8 cellular contexts compared by ENCODE assay signal in genomic region chr15:42608110-42608531, GRCh38. TPM values are rescaled to one million over a fixed set of nuclear protein-coding genes. Genes with fewer than 3 reads are reported as not detected.
A peak's percentile ranks its signal among the peaks of the same experiment; 100 is the strongest.
DNase-seq lines count a peak whose midpoint lies in the region; ATAC-seq, FAIRE-seq and TF ChIP-seq lines count a peak whose summit lies in the region.

No MANE protein-coding gene starts in this region.

- no peaks in the 10 kb centered on the region for H3K9me3 Mint-ChIP-seq in stimulated activated effector memory CD8-positive, alpha-beta T cell treated with anti-CD3 and anti-CD28 coated beads, Interleukin-12 subunit alpha, Interleukin-12 subunit beta, amount 100 ng/mL, for 72 hours

- peak overlapping the region; percentile 89 for H3K27ac Mint-ChIP-seq in stimulated activated effector memory CD8-positive, alpha-beta T cell treated with anti-CD3 and anti-CD28 coated beads, Interleukin-12 subunit alpha, Interleukin-12 subunit beta, amount 100 ng/mL, for 72 hours

- no peaks in the 10 kb centered on the region for H3K36me3 Mint-ChIP-seq in stimulated activated effector memory CD8-positive, alpha-beta T cell treated with anti-CD3 and anti-CD28 coated beads, Interleukin-12 subunit alpha, Interleukin-12 subunit beta, amount 100 ng/mL, for 72 hours

- peak overlapping the region; percentile 55 for H3K4me3 Mint-ChIP-seq in stimulated activated effector memory CD8-positive, alpha-beta T cell treated with anti-CD3 and anti-CD28 coated beads, Interleukin-12 subunit alpha, Interleukin-12 subunit beta, amount 100 ng/mL, for 72 hours

- DNase-seq in GM12892 (ENCODE audit: insufficient read length), result no peak
- peak; percentile 4 for DNase-seq in T-helper 9 cell
- DNase-seq in fibroblast of peridontal ligament (ENCODE audit: extremely low read depth), result peak; percentile 32
- peak; percentile 6 to 72 for DNase-seq in stimulated activated effector memory CD8-positive, alpha-beta T cell treated with anti-CD3 and anti-CD28 coated beads, Interleukin-12 subunit alpha, Interleukin-12 subunit beta, amount 100 ng/mL, for 72 hours (ENCODE audit: low spot score in 2 of 2)
- DNase-seq in NCI-H146 (lab: John Stamatoyannopoulos, UW), result no peak
- DNase-seq in NCI-H2171 treated with DMSO at 0.1 percent for 48 hours (lab: John Stamatoyannopoulos, UW), result no peak
- DNase-seq in effector CD4-positive, alpha-beta T cell, result no peak

- ATAC-seq in HG03135 (IDR thresholded peaks at IDR 0.05; ENCODE audit: unreplicated experiment), result peak; percentile 49
- peak; percentile 83 for ATAC-seq in stimulated activated effector memory CD8-positive, alpha-beta T cell treated with anti-CD3 and anti-CD28 coated beads, Interleukin-12 subunit alpha, Interleukin-12 subunit beta, amount 100 ng/mL, for 72 hours

- peaks cover 43% of the 10 kb centered on the region for H3K4me1 Mint-ChIP-seq in stimulated activated effector memory CD8-positive, alpha-beta T cell treated with anti-CD3 and anti-CD28 coated beads, Interleukin-12 subunit alpha, Interleukin-12 subunit beta, amount 100 ng/mL, for 72 hours

- FAIRE-seq in GM12892 (lab: Jason Lieb, UNC), result peak; percentile 84

- no peak for TF ChIP-seq POLR2A in GM12892 (IDR thresholded peaks at IDR 0.05; ENCODE audit: low read depth, low read length)

RNA-seq across cellular contexts. Expression of gene STARD9, which starts 32.7 kb away (rescaled TPM):
- 7.4 TPM for polyA plus RNA-seq in GM12892 (2012; ENCODE audit: missing spikeins)

RNA-seq across cellular contexts. Expression of gene HAUS2, which starts 59.5 kb away (rescaled TPM):
- polyA plus RNA-seq in GM12892 (2012; ENCODE audit: missing spikeins), result 24.4 TPM

RNA-seq across cellular contexts. Expression of gene LRRC57, which starts 59.5 kb away (rescaled TPM):
- polyA plus RNA-seq in GM12892 (2012; ENCODE audit: missing spikeins), result 10.6 TPM

Comparison
In these comparisons a context has a peak if more than half of its experiments do, and no peak if none do; other contexts are left out.
1. DNase-seq: peak in T-helper 9 cell (single experiment), fibroblast of peridontal ligament (single experiment) and stimulated activated effector memory CD8-positive, alpha-beta T cell treated with anti-CD3 and anti-CD28 coated beads, Interleukin-12 subunit alpha, Interleukin-12 subunit beta, amount 100 ng/mL, for 72 hours (2 of 2); none in GM12892 (single experiment), NCI-H146 (single experiment), NCI-H2171 treated with DMSO at 0.1 percent for 48 hours (single experiment) and effector CD4-positive, alpha-beta T cell (single experiment).